1 cellular context compared by ENCODE assay signal in the genomic region with DNA sequence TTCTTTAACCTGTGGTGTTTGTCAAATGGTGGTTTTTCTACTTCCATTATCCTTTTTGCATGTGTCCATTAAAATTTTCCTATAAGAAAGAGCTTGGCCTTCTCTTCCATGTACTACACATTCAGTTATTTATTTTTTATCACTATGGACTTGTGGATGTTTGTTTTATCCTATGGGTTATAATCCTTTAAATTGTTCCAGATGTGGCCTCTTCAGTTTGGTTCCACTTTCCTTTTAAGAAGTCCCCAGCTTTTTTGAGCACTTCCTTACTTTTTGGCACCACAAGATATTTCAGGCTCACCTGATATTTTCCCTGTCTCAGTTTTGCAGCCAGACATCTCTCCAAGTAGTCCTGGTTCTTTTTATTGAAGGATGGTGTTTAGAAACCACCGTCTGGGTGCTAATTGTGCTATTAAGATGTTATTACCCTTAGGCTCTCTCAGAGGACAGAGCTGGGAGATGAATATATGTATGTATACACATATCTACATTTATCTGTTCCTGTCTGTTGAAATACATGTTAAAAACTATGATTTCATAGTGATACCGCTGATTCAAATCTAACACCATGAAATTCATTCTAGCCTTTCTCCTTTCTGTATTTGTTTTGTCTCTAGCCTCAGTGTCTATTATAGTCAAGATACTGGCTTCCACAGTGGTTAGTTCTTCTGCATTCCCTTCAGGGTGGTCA.
TF ChIP-seq lines count a peak whose summit lies in the region.

No MANE protein-coding gene starts in this region.

TF ChIP-seq in GM12878, 131 proteins besides CTCF, POLR2A, EP300 and RAD21 (continued from another document and continues in another):
- TF ChIP-seq SIN3A (IDR thresholded peaks at IDR 0.05; ENCODE audit: low read depth, low read length) (no peak), SUZ12 (IDR thresholded peaks at IDR 0.05; ENCODE audit: unreplicated experiment) (no peak), CHD2 (IDR thresholded peaks at IDR 0.05; ENCODE audit: borderline replicate concordance, low read depth, low read length) (no peak), RB1 (IDR thresholded peaks at IDR 0.05; ENCODE audit: borderline replicate concordance) (no peak), BRCA1 (IDR thresholded peaks at IDR 0.05; ENCODE audit: low read depth, low read length) (no peak), HDAC2 (IDR thresholded peaks at IDR 0.05) (no peak), PAX5 (IDR thresholded peaks at IDR 0.05; ENCODE audit: borderline replicate concordance, low read depth, low read length) (peak; percentile 36; the same call in 1 of the 2 replicates), ESRRA (IDR thresholded peaks at IDR 0.05; ENCODE audit: low read length) (no peak), NR2F1 (conservative IDR thresholded peaks at IDR 0.05) (no peak), WRNIP1 (IDR thresholded peaks at IDR 0.05; ENCODE audit: borderline replicate concordance, low read depth, low read length) (no peak), JUNB (IDR thresholded peaks at IDR 0.05) (peak; percentile 100), CBX5 (IDR thresholded peaks at IDR 0.05; ENCODE audit: low read depth) (0 out of 2 replicates have a peak, but pooled peaks have one; percentile 21), ATF7 (IDR thresholded peaks at IDR 0.05; ENCODE audit: low read depth) (peak; percentile 93), CREM (IDR thresholded peaks at IDR 0.05; ENCODE audit: low read depth) (peak; percentile 91), BACH1 (IDR thresholded peaks at IDR 0.05; ENCODE audit: borderline replicate concordance) (peak; percentile 47; the same call in 1 of the 2 replicates), BHLHE40 (IDR thresholded peaks at IDR 0.05; ENCODE audit: borderline replicate concordance in 1 of 2, low read depth in 2 of 2, low read length in 1 of 2) (0 out of 4 replicates have a peak, but pooled peaks have one; percentile 16 to 20), SREBF1 (IDR thresholded peaks at IDR 0.05; ENCODE audit: low read length) (no peak), ZZZ3 (IDR thresholded peaks at IDR 0.05; ENCODE audit: control insufficient read depth, insufficient read length, low read depth) (no peak), YY1 (IDR thresholded peaks at IDR 0.05; ENCODE audit: low read depth, low read length) (no peak), TBL1XR1 (IDR thresholded peaks at IDR 0.05; ENCODE audit: low read depth, low read length) (peak; percentile 83; the same call in 1 of the 2 replicates), CREB1 (IDR thresholded peaks at IDR 0.05; ENCODE audit: low read depth) (peak; percentile 53; the same call in 1 of the 2 replicates), HCFC1 (IDR thresholded peaks at IDR 0.05; ENCODE audit: low read length) (no peak), GATAD2B (conservative IDR thresholded peaks at IDR 0.05; ENCODE audit: low read depth) (no peak), TARDBP (IDR thresholded peaks at IDR 0.05; ENCODE audit: borderline replicate concordance) (0 out of 2 replicates have a peak, but pooled peaks have one; percentile 14)
- TF ChIP-seq, protein P1, sequence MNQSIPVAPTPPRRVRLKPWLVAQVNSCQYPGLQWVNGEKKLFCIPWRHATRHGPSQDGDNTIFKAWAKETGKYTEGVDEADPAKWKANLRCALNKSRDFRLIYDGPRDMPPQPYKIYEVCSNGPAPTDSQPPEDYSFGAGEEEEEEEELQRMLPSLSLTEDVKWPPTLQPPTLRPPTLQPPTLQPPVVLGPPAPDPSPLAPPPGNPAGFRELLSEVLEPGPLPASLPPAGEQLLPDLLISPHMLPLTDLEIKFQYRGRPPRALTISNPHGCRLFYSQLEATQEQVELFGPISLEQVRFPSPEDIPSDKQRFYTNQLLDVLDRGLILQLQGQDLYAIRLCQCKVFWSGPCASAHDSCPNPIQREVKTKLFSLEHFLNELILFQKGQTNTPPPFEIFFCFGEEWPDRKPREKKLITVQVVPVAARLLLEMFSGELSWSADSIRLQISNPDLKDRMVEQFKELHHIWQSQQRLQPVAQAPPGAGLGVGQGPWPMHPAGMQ (IDR thresholded peaks at IDR 0.05; ENCODE audit: borderline replicate concordance): no peak
- TF ChIP-seq, protein P2, sequence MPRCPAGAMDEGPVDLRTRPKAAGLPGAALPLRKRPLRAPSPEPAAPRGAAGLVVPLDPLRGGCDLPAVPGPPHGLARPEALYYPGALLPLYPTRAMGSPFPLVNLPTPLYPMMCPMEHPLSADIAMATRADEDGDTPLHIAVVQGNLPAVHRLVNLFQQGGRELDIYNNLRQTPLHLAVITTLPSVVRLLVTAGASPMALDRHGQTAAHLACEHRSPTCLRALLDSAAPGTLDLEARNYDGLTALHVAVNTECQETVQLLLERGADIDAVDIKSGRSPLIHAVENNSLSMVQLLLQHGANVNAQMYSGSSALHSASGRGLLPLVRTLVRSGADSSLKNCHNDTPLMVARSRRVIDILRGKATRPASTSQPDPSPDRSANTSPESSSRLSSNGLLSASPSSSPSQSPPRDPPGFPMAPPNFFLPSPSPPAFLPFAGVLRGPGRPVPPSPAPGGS (IDR thresholded peaks at IDR 0.05; ENCODE audit: borderline replicate concordance, insufficient read depth, low read depth, low read length, poor library complexity, severe bottlenecking): peak; percentile 82
- TF ChIP-seq, protein P3, sequence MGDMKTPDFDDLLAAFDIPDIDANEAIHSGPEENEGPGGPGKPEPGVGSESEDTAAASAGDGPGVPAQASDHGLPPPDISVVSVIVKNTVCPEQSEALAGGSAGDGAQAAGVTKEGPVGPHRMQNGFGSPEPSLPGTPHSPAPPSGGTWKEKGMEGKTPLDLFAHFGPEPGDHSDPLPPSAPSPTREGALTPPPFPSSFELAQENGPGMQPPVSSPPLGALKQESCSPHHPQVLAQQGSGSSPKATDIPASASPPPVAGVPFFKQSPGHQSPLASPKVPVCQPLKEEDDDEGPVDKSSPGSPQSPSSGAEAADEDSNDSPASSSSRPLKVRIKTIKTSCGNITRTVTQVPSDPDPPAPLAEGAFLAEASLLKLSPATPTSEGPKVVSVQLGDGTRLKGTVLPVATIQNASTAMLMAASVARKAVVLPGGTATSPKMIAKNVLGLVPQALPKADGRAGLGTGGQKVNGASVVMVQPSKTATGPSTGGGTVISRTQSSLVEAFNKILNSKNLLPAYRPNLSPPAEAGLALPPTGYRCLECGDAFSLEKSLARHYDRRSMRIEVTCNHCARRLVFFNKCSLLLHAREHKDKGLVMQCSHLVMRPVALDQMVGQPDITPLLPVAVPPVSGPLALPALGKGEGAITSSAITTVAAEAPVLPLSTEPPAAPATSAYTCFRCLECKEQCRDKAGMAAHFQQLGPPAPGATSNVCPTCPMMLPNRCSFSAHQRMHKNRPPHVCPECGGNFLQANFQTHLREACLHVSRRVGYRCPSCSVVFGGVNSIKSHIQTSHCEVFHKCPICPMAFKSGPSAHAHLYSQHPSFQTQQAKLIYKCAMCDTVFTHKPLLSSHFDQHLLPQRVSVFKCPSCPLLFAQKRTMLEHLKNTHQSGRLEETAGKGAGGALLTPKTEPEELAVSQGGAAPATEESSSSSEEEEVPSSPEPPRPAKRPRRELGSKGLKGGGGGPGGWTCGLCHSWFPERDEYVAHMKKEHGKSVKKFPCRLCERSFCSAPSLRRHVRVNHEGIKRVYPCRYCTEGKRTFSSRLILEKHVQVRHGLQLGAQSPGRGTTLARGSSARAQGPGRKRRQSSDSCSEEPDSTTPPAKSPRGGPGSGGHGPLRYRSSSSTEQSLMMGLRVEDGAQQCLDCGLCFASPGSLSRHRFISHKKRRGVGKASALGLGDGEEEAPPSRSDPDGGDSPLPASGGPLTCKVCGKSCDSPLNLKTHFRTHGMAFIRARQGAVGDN (IDR thresholded peaks at IDR 0.05): no peak
- TF ChIP-seq, protein P4, sequence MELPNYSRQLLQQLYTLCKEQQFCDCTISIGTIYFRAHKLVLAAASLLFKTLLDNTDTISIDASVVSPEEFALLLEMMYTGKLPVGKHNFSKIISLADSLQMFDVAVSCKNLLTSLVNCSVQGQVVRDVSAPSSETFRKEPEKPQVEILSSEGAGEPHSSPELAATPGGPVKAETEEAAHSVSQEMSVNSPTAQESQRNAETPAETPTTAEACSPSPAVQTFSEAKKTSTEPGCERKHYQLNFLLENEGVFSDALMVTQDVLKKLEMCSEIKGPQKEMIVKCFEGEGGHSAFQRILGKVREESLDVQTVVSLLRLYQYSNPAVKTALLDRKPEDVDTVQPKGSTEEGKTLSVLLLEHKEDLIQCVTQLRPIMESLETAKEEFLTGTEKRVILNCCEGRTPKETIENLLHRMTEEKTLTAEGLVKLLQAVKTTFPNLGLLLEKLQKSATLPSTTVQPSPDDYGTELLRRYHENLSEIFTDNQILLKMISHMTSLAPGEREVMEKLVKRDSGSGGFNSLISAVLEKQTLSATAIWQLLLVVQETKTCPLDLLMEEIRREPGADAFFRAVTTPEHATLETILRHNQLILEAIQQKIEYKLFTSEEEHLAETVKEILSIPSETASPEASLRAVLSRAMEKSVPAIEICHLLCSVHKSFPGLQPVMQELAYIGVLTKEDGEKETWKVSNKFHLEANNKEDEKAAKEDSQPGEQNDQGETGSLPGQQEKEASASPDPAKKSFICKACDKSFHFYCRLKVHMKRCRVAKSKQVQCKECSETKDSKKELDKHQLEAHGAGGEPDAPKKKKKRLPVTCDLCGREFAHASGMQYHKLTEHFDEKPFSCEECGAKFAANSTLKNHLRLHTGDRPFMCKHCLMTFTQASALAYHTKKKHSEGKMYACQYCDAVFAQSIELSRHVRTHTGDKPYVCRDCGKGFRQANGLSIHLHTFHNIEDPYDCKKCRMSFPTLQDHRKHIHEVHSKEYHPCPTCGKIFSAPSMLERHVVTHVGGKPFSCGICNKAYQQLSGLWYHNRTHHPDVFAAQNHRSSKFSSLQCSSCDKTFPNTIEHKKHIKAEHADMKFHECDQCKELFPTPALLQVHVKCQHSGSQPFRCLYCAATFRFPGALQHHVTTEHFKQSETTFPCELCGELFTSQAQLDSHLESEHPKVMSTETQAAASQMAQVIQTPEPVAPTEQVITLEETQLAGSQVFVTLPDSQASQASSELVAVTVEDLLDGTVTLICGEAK (IDR thresholded peaks at IDR 0.05; ENCODE audit: borderline replicate concordance): no peak
- TF ChIP-seq, protein P5, sequence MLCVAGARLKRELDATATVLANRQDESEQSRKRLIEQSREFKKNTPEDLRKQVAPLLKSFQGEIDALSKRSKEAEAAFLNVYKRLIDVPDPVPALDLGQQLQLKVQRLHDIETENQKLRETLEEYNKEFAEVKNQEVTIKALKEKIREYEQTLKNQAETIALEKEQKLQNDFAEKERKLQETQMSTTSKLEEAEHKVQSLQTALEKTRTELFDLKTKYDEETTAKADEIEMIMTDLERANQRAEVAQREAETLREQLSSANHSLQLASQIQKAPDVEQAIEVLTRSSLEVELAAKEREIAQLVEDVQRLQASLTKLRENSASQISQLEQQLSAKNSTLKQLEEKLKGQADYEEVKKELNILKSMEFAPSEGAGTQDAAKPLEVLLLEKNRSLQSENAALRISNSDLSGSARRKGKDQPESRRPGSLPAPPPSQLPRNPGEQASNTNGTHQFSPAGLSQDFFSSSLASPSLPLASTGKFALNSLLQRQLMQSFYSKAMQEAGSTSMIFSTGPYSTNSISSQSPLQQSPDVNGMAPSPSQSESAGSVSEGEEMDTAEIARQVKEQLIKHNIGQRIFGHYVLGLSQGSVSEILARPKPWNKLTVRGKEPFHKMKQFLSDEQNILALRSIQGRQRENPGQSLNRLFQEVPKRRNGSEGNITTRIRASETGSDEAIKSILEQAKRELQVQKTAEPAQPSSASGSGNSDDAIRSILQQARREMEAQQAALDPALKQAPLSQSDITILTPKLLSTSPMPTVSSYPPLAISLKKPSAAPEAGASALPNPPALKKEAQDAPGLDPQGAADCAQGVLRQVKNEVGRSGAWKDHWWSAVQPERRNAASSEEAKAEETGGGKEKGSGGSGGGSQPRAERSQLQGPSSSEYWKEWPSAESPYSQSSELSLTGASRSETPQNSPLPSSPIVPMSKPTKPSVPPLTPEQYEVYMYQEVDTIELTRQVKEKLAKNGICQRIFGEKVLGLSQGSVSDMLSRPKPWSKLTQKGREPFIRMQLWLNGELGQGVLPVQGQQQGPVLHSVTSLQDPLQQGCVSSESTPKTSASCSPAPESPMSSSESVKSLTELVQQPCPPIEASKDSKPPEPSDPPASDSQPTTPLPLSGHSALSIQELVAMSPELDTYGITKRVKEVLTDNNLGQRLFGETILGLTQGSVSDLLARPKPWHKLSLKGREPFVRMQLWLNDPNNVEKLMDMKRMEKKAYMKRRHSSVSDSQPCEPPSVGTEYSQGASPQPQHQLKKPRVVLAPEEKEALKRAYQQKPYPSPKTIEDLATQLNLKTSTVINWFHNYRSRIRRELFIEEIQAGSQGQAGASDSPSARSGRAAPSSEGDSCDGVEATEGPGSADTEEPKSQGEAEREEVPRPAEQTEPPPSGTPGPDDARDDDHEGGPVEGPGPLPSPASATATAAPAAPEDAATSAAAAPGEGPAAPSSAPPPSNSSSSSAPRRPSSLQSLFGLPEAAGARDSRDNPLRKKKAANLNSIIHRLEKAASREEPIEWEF (IDR thresholded peaks at IDR 0.05; ENCODE audit: insufficient replicate concordance, low read depth, low read length): no peak
- TF ChIP-seq, protein P6, sequence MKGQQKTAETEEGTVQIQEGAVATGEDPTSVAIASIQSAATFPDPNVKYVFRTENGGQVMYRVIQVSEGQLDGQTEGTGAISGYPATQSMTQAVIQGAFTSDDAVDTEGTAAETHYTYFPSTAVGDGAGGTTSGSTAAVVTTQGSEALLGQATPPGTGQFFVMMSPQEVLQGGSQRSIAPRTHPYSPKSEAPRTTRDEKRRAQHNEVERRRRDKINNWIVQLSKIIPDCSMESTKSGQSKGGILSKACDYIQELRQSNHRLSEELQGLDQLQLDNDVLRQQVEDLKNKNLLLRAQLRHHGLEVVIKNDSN (IDR thresholded peaks at IDR 0.05; ENCODE audit: borderline replicate concordance, extremely low read length, insufficient read depth, low read depth, low read length): no peak
- TF ChIP-seq, protein P7, sequence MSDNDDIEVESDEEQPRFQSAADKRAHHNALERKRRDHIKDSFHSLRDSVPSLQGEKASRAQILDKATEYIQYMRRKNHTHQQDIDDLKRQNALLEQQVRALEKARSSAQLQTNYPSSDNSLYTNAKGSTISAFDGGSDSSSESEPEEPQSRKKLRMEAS (IDR thresholded peaks at IDR 0.05; ENCODE audit: low read depth, low read length): no peak
- TF ChIP-seq, protein P8, sequence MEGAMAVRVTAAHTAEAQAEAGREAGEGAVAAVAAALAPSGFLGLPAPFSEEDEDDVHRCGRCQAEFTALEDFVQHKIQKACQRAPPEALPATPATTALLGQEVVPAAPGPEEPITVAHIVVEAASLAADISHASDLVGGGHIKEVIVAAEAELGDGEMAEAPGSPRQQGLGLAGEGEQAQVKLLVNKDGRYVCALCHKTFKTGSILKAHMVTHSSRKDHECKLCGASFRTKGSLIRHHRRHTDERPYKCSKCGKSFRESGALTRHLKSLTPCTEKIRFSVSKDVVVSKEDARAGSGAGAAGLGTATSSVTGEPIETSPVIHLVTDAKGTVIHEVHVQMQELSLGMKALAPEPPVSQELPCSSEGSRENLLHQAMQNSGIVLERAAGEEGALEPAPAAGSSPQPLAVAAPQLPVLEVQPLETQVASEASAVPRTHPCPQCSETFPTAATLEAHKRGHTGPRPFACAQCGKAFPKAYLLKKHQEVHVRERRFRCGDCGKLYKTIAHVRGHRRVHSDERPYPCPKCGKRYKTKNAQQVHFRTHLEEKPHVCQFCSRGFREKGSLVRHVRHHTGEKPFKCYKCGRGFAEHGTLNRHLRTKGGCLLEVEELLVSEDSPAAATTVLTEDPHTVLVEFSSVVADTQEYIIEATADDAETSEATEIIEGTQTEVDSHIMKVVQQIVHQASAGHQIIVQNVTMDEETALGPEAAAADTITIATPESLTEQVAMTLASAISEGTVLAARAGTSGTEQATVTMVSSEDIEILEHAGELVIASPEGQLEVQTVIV (IDR thresholded peaks at IDR 0.05; ENCODE audit: borderline replicate concordance, partially characterized antibody): no peak
